ENCODE assay signal across 26 cellular contexts in genomic region chr2:120814352-120814751, GRCh38.
DNase-seq lines count a peak whose midpoint lies in the region; ATAC-seq, FAIRE-seq and TF ChIP-seq lines count a peak whose summit lies in the region.
"Had no signal": no experiment of that assay in that cellular context is flagged by ENCODE, and none has a peak within 500 bp of the region (broad histone marks: within the 10 kb centered on the region; RNA-seq: fewer than 3 reads in every experiment).

No MANE protein-coding gene starts in this region.

- intact Hi-C loops in right cardiac atrium (cut with DNase I): no loop called here
- intact Hi-C loops in cardiac septum (cut with DNase I): no loop called here

- peak in 2 of 3 donors; percentile 4 to 44 for DNase-seq in right cardiac atrium
- DNase-seq in cardiac septum (ENCODE audit: low spot score): no peak
- DNase-seq in WTC11 (ENCODE audit: low spot score): no peak
- DNase-seq in osteoblast (ENCODE audit: insufficient read length, low spot score, missing footprints): peak; percentile 29
- DNase-seq in urothelium cell line (ENCODE audit: low spot score): no peak
- DNase-seq in cerebellum (ENCODE audit: low spot score): no peak
- DNase-seq in NCI-H128 (lab: John Stamatoyannopoulos, UW; ENCODE audit: unreplicated experiment): no peak
- no peak for DNase-seq in A172 (ENCODE audit: low spot score)
- DNase-seq: ACHN; BE2C; C1 segment of cervical spinal cord; CD4-positive, CD25-positive, alpha-beta regulatory T cell; COR-L47; DMS 273 treated with DMSO at 0.1 percent for 48 hours; DMS53; DND-41; EL; HCEC 1CT; IMR-90 had no signal

- peaks cover 21% of the 10 kb centered on the region for H3K79me2 ChIP-seq in osteoblast (ENCODE audit: insufficient read depth, low read length)

- H3K4me3 ChIP-seq in right cardiac atrium (ENCODE audit: low read length) (no peak overlapping the region), osteoblast (ENCODE audit: insufficient read depth, low read length) (no peak overlapping the region)
- H3K4me3 ChIP-seq: GM23338 had no signal

- no peak for TF ChIP-seq CTCF in WTC11 (IDR thresholded peaks at IDR 0.05)
- TF ChIP-seq CTCF in osteoblast (IDR thresholded peaks at IDR 0.05; ENCODE audit: extremely low read depth, low read depth, low read length): no peak

- H3K27me3 Mint-ChIP-seq in WTC11 (ENCODE audit: low read depth): no peaks in the 10 kb centered on the region
- H3K27me3 Mint-ChIP-seq: CD4-positive, CD25-positive, alpha-beta regulatory T cell had no signal

- H3K9me3 ChIP-seq in right cardiac atrium (ENCODE audit: control insufficient read depth, low read length) (no peaks in the 10 kb centered on the region), osteoblast (ENCODE audit: low read depth, low read length) (no peaks in the 10 kb centered on the region)
- H3K9me3 ChIP-seq: BE2C had no signal

- CTCF ChIA-PET in WTC11 (lab: Charles Lee): no interaction called here

- no peak overlapping the region for H2AFZ ChIP-seq in osteoblast (ENCODE audit: low read length)
- H2AFZ ChIP-seq: GM23338 had no signal

- peaks cover 23% of the 10 kb centered on the region for H3K4me1 Mint-ChIP-seq in WTC11
- H3K4me1 Mint-ChIP-seq: CD4-positive, CD25-positive, alpha-beta regulatory T cell; CD8-positive, alpha-beta memory T cell had no signal

- H3K36me3 Mint-ChIP-seq in WTC11: 0 out of 2 replicates have a peak, but pooled peaks cover 2% of the 10 kb centered on the region
- H3K36me3 Mint-ChIP-seq: CD4-positive, CD25-positive, alpha-beta regulatory T cell; CD8-positive, alpha-beta memory T cell had no signal

- 95% methylated on average over 6 of the region's 6 CpGs for WGBS in right cardiac atrium

- H4K20me1 ChIP-seq in osteoblast (ENCODE audit: insufficient read depth, low read length): peaks cover 45% of the 10 kb centered on the region

- ATAC-seq in right cardiac atrium: no peak
- ATAC-seq in WTC11: no peak
- ATAC-seq: GM23338 had no signal

- H3K4me1 ChIP-seq in right cardiac atrium (ENCODE audit: control insufficient read depth, insufficient read depth, low read length) (no peaks in the 10 kb centered on the region), osteoblast (ENCODE audit: insufficient read depth, low read length) (peaks cover 22% of the 10 kb centered on the region)

- no peak overlapping the region for H3K4me2 ChIP-seq in osteoblast (ENCODE audit: insufficient read depth, low read length)
- H3K4me2 ChIP-seq: GM23338 had no signal

- H3K27me3 ChIP-seq in right cardiac atrium (ENCODE audit: control insufficient read depth, insufficient read depth) (no peaks in the 10 kb centered on the region), osteoblast (ENCODE audit: insufficient read depth, low read length) (no peaks in the 10 kb centered on the region)
- H3K27me3 ChIP-seq: BE2C had no signal

- POLR2A ChIA-PET in WTC11 (lab: Charles Lee): no interaction called here

- H3K36me3 ChIP-seq in osteoblast (ENCODE audit: insufficient read depth, low read length): peaks cover 13% of the 10 kb centered on the region
- H3K36me3 ChIP-seq: BE2C had no signal

- no peaks in the 10 kb centered on the region for H3K9me3 Mint-ChIP-seq in WTC11
- H3K9me3 Mint-ChIP-seq: CD4-positive, CD25-positive, alpha-beta regulatory T cell; GM23338 had no signal

- H3K27ac ChIP-seq in right cardiac atrium (ENCODE audit: low read length) (no peak overlapping the region), osteoblast (ENCODE audit: low read depth, low read length) (no peak overlapping the region)
- H3K27ac ChIP-seq: HL-60 had no signal

- H3K4me3 Mint-ChIP-seq in WTC11: no peak overlapping the region
- H3K4me3 Mint-ChIP-seq: CD4-positive, CD25-positive, alpha-beta regulatory T cell; CD8-positive, alpha-beta memory T cell; GM23338 had no signal

- peak; percentile 56 for FAIRE-seq in urothelium cell line (lab: Jason Lieb, UNC)
- FAIRE-seq: A204.1, GM12892, GM18507, H54 had no signal

- peak overlapping the region; percentile 4; the same call in 1 of the 2 replicates for H3K27ac Mint-ChIP-seq in WTC11
- H3K27ac Mint-ChIP-seq: CD4-positive, CD25-positive, alpha-beta regulatory T cell; GM23338 had no signal

TF ChIP-seq in WTC11, 78 proteins besides CTCF, POLR2A, EP300 and RAD21:
- TF ChIP-seq RORB (CRISPR knock-in tag; IDR thresholded peaks at IDR 0.05) (no peak), ETV6 (CRISPR knock-in tag; IDR thresholded peaks at IDR 0.05) (no peak), IRF2 (CRISPR knock-in tag; IDR thresholded peaks at IDR 0.05; ENCODE audit: borderline replicate concordance, low read depth) (no peak), CDX4 (CRISPR knock-in tag; IDR thresholded peaks at IDR 0.05; ENCODE audit: borderline replicate concordance) (no peak), GABPB1 (CRISPR knock-in tag; IDR thresholded peaks at IDR 0.05) (no peak), ZNF219 (CRISPR knock-in tag; IDR thresholded peaks at IDR 0.05; ENCODE audit: borderline replicate concordance) (no peak), JAZF1 (CRISPR knock-in tag; IDR thresholded peaks at IDR 0.05) (no peak), TEAD1 (CRISPR knock-in tag; IDR thresholded peaks at IDR 0.05) (no peak), ZNF423 (CRISPR knock-in tag; IDR thresholded peaks at IDR 0.05) (no peak), MYBL2 (CRISPR knock-in tag; IDR thresholded peaks at IDR 0.05) (no peak), HMGA2 (CRISPR knock-in tag; IDR thresholded peaks at IDR 0.05) (no peak), MXD4 (CRISPR knock-in tag; IDR thresholded peaks at IDR 0.05; ENCODE audit: borderline replicate concordance) (no peak), SMAD3 (CRISPR knock-in tag; IDR thresholded peaks at IDR 0.05; ENCODE audit: borderline replicate concordance) (no peak), ESRRA (CRISPR knock-in tag; IDR thresholded peaks at IDR 0.05; ENCODE audit: borderline replicate concordance) (no peak)
- TF ChIP-seq, protein P1, sequence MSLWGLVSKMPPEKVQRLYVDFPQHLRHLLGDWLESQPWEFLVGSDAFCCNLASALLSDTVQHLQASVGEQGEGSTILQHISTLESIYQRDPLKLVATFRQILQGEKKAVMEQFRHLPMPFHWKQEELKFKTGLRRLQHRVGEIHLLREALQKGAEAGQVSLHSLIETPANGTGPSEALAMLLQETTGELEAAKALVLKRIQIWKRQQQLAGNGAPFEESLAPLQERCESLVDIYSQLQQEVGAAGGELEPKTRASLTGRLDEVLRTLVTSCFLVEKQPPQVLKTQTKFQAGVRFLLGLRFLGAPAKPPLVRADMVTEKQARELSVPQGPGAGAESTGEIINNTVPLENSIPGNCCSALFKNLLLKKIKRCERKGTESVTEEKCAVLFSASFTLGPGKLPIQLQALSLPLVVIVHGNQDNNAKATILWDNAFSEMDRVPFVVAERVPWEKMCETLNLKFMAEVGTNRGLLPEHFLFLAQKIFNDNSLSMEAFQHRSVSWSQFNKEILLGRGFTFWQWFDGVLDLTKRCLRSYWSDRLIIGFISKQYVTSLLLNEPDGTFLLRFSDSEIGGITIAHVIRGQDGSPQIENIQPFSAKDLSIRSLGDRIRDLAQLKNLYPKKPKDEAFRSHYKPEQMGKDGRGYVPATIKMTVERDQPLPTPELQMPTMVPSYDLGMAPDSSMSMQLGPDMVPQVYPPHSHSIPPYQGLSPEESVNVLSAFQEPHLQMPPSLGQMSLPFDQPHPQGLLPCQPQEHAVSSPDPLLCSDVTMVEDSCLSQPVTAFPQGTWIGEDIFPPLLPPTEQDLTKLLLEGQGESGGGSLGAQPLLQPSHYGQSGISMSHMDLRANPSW (CRISPR knock-in tag; conservative IDR thresholded peaks at IDR 0.05; ENCODE audit: low read depth): no peak
- TF ChIP-seq, protein P2, sequence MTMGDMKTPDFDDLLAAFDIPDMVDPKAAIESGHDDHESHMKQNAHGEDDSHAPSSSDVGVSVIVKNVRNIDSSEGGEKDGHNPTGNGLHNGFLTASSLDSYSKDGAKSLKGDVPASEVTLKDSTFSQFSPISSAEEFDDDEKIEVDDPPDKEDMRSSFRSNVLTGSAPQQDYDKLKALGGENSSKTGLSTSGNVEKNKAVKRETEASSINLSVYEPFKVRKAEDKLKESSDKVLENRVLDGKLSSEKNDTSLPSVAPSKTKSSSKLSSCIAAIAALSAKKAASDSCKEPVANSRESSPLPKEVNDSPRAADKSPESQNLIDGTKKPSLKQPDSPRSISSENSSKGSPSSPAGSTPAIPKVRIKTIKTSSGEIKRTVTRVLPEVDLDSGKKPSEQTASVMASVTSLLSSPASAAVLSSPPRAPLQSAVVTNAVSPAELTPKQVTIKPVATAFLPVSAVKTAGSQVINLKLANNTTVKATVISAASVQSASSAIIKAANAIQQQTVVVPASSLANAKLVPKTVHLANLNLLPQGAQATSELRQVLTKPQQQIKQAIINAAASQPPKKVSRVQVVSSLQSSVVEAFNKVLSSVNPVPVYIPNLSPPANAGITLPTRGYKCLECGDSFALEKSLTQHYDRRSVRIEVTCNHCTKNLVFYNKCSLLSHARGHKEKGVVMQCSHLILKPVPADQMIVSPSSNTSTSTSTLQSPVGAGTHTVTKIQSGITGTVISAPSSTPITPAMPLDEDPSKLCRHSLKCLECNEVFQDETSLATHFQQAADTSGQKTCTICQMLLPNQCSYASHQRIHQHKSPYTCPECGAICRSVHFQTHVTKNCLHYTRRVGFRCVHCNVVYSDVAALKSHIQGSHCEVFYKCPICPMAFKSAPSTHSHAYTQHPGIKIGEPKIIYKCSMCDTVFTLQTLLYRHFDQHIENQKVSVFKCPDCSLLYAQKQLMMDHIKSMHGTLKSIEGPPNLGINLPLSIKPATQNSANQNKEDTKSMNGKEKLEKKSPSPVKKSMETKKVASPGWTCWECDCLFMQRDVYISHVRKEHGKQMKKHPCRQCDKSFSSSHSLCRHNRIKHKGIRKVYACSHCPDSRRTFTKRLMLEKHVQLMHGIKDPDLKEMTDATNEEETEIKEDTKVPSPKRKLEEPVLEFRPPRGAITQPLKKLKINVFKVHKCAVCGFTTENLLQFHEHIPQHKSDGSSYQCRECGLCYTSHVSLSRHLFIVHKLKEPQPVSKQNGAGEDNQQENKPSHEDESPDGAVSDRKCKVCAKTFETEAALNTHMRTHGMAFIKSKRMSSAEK (CRISPR knock-in tag; IDR thresholded peaks at IDR 0.05; ENCODE audit: borderline replicate concordance): no peak

Comparison
In these comparisons a context has a peak if more than half of its experiments do, and no peak if none do; other contexts are left out.
1. DNase-seq: peak in right cardiac atrium (2 of 3) and osteoblast (single experiment); none in cardiac septum (single experiment), WTC11 (single experiment), urothelium cell line (single experiment), cerebellum (single experiment), NCI-H128 (single experiment) and A172 (single experiment).